ENCODE assay signal across 10 cellular contexts in the genomic region with DNA sequence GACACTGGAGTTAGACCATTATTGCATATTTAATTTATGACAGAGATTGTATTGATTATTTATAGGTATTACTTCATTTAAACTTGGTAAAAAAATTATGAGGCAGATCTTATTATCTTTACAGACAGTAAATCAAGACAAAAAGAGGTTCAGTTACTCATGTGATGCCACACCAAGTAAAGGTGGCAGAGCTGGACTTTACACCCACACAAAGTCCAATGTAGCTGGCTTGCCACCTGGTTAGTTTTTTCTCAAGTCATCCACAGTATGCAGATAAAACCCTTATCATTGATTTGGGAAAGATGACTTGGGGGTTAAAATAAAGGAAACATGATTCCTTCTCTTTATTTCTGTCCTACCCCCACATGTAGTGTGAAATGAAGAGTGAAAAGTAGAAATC.
"Had no signal": no experiment of that assay in that cellular context is flagged by ENCODE, and none has a peak within 500 bp of the region (broad histone marks: within the 10 kb centered on the region; RNA-seq: fewer than 3 reads in every experiment).

No MANE protein-coding gene starts in this region.

- H3K36me3 ChIP-seq: HAP-1 had no signal

- H3K4me3 ChIP-seq: GM23248, GM23338, HAP-1 had no signal

- FAIRE-seq: H1, H54 had no signal

- H3K27ac ChIP-seq: GM23248 had no signal

- H3K4me1 ChIP-seq: HAP-1 had no signal

- DNase-seq: GM23248, GOT3, H7, H9, HCEC 1CT, HFFc6 had no signal

- H3K9me3 ChIP-seq: HAP-1 had no signal
